ENCODE assay signal across 8 cellular contexts in genomic region chr9:134328341-134328840, GRCh38. TPM values are rescaled to one million over a fixed set of nuclear protein-coding genes. Genes with fewer than 3 reads are reported as not detected.
DNase-seq lines count a peak whose midpoint lies in the region; ATAC-seq and TF ChIP-seq lines count a peak whose summit lies in the region.

No MANE protein-coding gene starts in this region.

- WGBS in adipose tissue, 3 donors: 23 to 45% (median 39%) methylated on average over 16 of the region's 16 CpGs

- no peak overlapping the region for H3K27ac ChIP-seq in CD8-positive, alpha-beta T cell (ENCODE audit: low read depth, low read length)
- H3K27ac ChIP-seq in adipose tissue (ENCODE audit: low read depth, low read length): peak overlapping the region; percentile 31

- no peaks in the 10 kb centered on the region for H3K36me3 Mint-ChIP-seq in CD8-positive, alpha-beta T cell
- H3K36me3 Mint-ChIP-seq in glutamatergic neuron (ENCODE audit: unreplicated experiment) (no peaks in the 10 kb centered on the region), progenitor cell of endocrine pancreas (ENCODE audit: insufficient read depth) (no peaks in the 10 kb centered on the region)

- H3K4me3 ChIP-seq in CD8-positive, alpha-beta T cell (ENCODE audit: low read depth, low read length): no peak overlapping the region

- intact Hi-C loops in CD8-positive, alpha-beta T cell (cut with DNase I, micrococcal nuclease): loop anchor here (5.0 to 10.0 kb wide), 3 partner anchors 64 to 261 kb away; partner anchors contain the start of gene BRD3 (in 1 of the 2)

- H3K4me3 Mint-ChIP-seq in CD8-positive, alpha-beta T cell: peak overlapping the region; percentile 67
- H3K4me3 Mint-ChIP-seq in glutamatergic neuron (ENCODE audit: unreplicated experiment) (peak overlapping the region; percentile 76), progenitor cell of endocrine pancreas (ENCODE audit: low read depth) (peak overlapping the region; percentile 77)

- no peak for TF ChIP-seq CTCF in CD8-positive, alpha-beta T cell (IDR thresholded peaks at IDR 0.05)
- no peak for TF ChIP-seq CTCF in glutamatergic neuron (IDR thresholded peaks at IDR 0.05; ENCODE audit: partially characterized antibody, unreplicated experiment)
- TF ChIP-seq CTCF in progenitor cell of endocrine pancreas (IDR thresholded peaks at IDR 0.05; ENCODE audit: unreplicated experiment): no peak

- peaks cover 2% of the 10 kb centered on the region for H3K4me1 Mint-ChIP-seq in CD8-positive, alpha-beta T cell (ENCODE audit: low read depth)
- H3K4me1 Mint-ChIP-seq in glutamatergic neuron (ENCODE audit: low read depth, unreplicated experiment) (peaks cover 20% of the 10 kb centered on the region), progenitor cell of endocrine pancreas (ENCODE audit: low read depth) (peaks cover 42% of the 10 kb centered on the region)

- no peaks in the 10 kb centered on the region for H3K9me3 Mint-ChIP-seq in CD8-positive, alpha-beta T cell
- H3K9me3 Mint-ChIP-seq in glutamatergic neuron (ENCODE audit: unreplicated experiment) (peaks cover 4% of the 10 kb centered on the region), progenitor cell of endocrine pancreas (ENCODE audit: low read depth) (no peaks in the 10 kb centered on the region)

- no peaks in the 10 kb centered on the region for H3K9me3 ChIP-seq in CD8-positive, alpha-beta T cell (ENCODE audit: low read length)

- H3K27me3 Mint-ChIP-seq in CD8-positive, alpha-beta T cell (ENCODE audit: low read depth): no peaks in the 10 kb centered on the region
- peaks cover 2% of the 10 kb centered on the region for H3K27me3 Mint-ChIP-seq in glutamatergic neuron (ENCODE audit: unreplicated experiment)
- H3K27me3 Mint-ChIP-seq in progenitor cell of endocrine pancreas: peaks cover 5% of the 10 kb centered on the region

- H3K4me1 ChIP-seq in CD8-positive, alpha-beta T cell (ENCODE audit: insufficient read depth, low read length): peaks cover 16% of the 10 kb centered on the region

- no peaks in the 10 kb centered on the region for H3K27me3 ChIP-seq in CD8-positive, alpha-beta T cell (ENCODE audit: insufficient read depth, low read length)

- CTCF ChIA-PET in CD8-positive, alpha-beta T cell (lab: Charles Lee): interaction anchor here (0.6 to 1.2 kb wide), 3 partner anchors 27 to 160 kb away, joined by 3 read pairs; no protein-coding TSS in a partner anchor

- POLR2A ChIA-PET in CD8-positive, alpha-beta T cell (lab: Charles Lee): no interaction called here

- DNase-seq in CD8-positive, alpha-beta T cell: no peak
- DNase-seq in glutamatergic neuron: peak; percentile 24
- DNase-seq in progenitor cell of endocrine pancreas (ENCODE audit: low spot score, unreplicated experiment): no peak
- DNase-seq in SHP77 treated with DMSO at 0.1 percent for 48 hours (lab: John Stamatoyannopoulos, UW): no peak
- no peak for DNase-seq in DMS 273 treated with DMSO at 0.1 percent for 48 hours (lab: John Stamatoyannopoulos, UW)
- DNase-seq in activated gamma-delta T cell treated with Interleukin-2 at 50 U/mL for 16 hours: no peak

- H3K36me3 ChIP-seq in CD8-positive, alpha-beta T cell (ENCODE audit: insufficient read depth, low read length): no peaks in the 10 kb centered on the region

- no peak overlapping the region for H3K27ac Mint-ChIP-seq in CD8-positive, alpha-beta T cell
- H3K27ac Mint-ChIP-seq in glutamatergic neuron (ENCODE audit: unreplicated experiment) (no peak overlapping the region), progenitor cell of endocrine pancreas (peak overlapping the region; percentile 95)

- ATAC-seq in CD8-positive, alpha-beta T cell: no peak
- ATAC-seq in GM18520 (IDR thresholded peaks at IDR 0.05; ENCODE audit: unreplicated experiment): no peak

RNA-seq across cellular contexts. Expression of gene RXRA, which starts 2.1 kb away (rescaled TPM):
- 10 to 100 TPM; 11.6 to 13.7 TPM for total RNA-seq in CD8-positive, alpha-beta T cell
- 100 to 1,000 TPM in 1 of 3 donors, 10 to 100 TPM in 2; 30.9 to 114 (median 69.4) TPM for polyA plus RNA-seq in adipose tissue
- 20.5 TPM for total RNA-seq in glutamatergic neuron (ENCODE audit: unreplicated experiment)
- total RNA-seq in progenitor cell of endocrine pancreas: 58.4 and 64.8 TPM in 2 replicates
